ENCODE assay signal across 8 cellular contexts in the genomic region with DNA sequence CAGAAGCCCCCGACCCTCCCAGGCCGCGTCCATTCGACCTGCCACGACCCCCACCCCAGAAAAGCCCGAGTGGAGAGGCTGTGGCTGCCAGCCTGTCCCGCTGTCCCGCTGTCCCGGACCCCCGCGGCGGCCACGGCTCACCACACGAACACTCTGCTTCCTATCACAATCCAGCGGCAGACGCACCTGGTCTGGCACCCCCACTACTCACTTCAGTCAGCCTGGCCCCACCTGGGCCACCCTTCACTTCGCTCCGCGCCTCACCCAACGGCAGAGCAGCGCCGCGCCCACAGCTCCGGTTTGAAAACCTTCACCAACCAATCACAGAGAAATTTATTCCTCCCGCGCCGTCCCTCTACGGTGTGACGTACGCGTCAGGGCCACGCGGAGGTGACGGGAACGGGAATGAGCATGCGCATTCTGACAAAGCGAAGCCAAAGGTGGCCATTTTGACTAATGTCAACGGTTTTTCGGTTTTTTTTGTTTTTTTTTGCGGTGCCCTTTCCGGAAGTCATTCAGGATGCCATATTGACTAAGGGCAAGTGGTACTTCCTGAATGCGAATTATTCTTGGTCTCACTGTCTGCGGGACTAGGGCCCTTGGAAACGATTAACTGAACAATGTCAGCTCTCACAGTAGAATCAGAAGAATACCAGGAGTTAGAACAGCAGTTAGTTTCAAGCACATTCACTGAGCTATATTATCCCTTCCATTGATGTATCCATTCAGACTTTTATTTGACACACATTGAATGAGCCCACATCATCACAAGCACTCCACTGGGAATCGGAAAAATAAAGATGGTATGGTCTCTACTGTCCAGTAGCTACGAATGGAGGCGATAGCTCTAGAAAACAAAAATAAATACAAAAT. TPM values are rescaled to one million over a fixed set of nuclear protein-coding genes. Genes with fewer than 3 reads are reported as not detected.
A peak's percentile ranks its signal among the peaks of the same experiment; 100 is the strongest.
DNase-seq lines count a peak whose midpoint lies in the region; ATAC-seq and TF ChIP-seq lines count a peak whose summit lies in the region.

A gene with protein sequence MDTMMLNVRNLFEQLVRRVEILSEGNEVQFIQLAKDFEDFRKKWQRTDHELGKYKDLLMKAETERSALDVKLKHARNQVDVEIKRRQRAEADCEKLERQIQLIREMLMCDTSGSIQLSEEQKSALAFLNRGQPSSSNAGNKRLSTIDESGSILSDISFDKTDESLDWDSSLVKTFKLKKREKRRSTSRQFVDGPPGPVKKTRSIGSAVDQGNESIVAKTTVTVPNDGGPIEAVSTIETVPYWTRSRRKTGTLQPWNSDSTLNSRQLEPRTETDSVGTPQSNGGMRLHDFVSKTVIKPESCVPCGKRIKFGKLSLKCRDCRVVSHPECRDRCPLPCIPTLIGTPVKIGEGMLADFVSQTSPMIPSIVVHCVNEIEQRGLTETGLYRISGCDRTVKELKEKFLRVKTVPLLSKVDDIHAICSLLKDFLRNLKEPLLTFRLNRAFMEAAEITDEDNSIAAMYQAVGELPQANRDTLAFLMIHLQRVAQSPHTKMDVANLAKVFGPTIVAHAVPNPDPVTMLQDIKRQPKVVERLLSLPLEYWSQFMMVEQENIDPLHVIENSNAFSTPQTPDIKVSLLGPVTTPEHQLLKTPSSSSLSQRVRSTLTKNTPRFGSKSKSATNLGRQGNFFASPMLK (minus strand): TSS at position 308 of the 873 bp plus-strand sequence. CDS start 8,779 bp downstream, outside the sequence.

- DNase-seq in DMS 273 treated with DMSO at 0.1 percent for 48 hours (lab: John Stamatoyannopoulos, UW), result peak; percentile 87
- DNase-seq in OCI-M2 (lab: John Stamatoyannopoulos, UW; ENCODE audit: unreplicated experiment), result peak; percentile 96
- DNase-seq in activated T-cell treated with anti-CD3 and anti-CD28 coated beads for 4 hours, result peak; percentile 92
- peak; percentile 88 for DNase-seq in epithelial cell of prostate (ENCODE audit: low read depth, low spot score)
- peak; percentile 94 to 96 (median 96) for DNase-seq in mucosa of descending colon
- DNase-seq in stimulated activated CD8-positive, alpha-beta memory T cell treated with anti-CD3 and anti-CD28 coated beads, Interleukin-4, amount 100 ng/mL, for 24 hours (ENCODE audit: low read depth), result peak; percentile 89

- ATAC-seq in GM21529 (IDR thresholded peaks at IDR 0.05; ENCODE audit: unreplicated experiment) (peak; percentile 98), mucosa of descending colon (peak; percentile 99)

- H3K4me3 ChIP-seq in mucosa of descending colon, result peak within 1 kb of the TSS; percentile 38

- H3K36me3 Mint-ChIP-seq in IgD-negative memory B cell, result peaks cover 2% of the 10 kb centered on the region

- intact Hi-C loops in mucosa of descending colon (cut with DNase I, micrococcal nuclease), result no loop called here

- peaks cover 12 to 15% (median 12%) of the 10 kb centered on the region in 3 donors for H3K4me1 Mint-ChIP-seq in IgD-negative memory B cell

- H3K4me3 Mint-ChIP-seq in IgD-negative memory B cell, result peak within 1 kb of the TSS; percentile 95 to 100 (median 98)

- no peaks in the 10 kb centered on the region for H3K27me3 Mint-ChIP-seq in IgD-negative memory B cell

- peaks cover 0 to 3% (median 1%) of the 10 kb centered on the region in 3 donors for H3K9me3 Mint-ChIP-seq in IgD-negative memory B cell

- peaks cover 9% of the 10 kb centered on the region for H3K4me1 ChIP-seq in mucosa of descending colon (ENCODE audit: low read depth)

- no peaks in the 10 kb centered on the region for H3K36me3 ChIP-seq in mucosa of descending colon (ENCODE audit: low read depth)

- H3K27ac ChIP-seq in epithelial cell of prostate, result no peak within 1 kb of the TSS

- H3K27ac Mint-ChIP-seq in IgD-negative memory B cell, result peak within 1 kb of the TSS; percentile 58 to 94 (median 71)

- no peaks in the 10 kb centered on the region for H3K9me3 ChIP-seq in mucosa of descending colon

- no peak for TF ChIP-seq CTCF in mucosa of descending colon (IDR thresholded peaks at IDR 0.05)

RNA-seq across cellular contexts. Expression of the gene that starts here (rescaled TPM):
- polyA plus RNA-seq in IgD-negative memory B cell, result 13.7 TPM
- 10 to 100 TPM; 16.0 to 45.5 (median 34.4) TPM for total RNA-seq in mucosa of descending colon
